ENCODE assay signal across 9 cellular contexts in the genomic region with DNA sequence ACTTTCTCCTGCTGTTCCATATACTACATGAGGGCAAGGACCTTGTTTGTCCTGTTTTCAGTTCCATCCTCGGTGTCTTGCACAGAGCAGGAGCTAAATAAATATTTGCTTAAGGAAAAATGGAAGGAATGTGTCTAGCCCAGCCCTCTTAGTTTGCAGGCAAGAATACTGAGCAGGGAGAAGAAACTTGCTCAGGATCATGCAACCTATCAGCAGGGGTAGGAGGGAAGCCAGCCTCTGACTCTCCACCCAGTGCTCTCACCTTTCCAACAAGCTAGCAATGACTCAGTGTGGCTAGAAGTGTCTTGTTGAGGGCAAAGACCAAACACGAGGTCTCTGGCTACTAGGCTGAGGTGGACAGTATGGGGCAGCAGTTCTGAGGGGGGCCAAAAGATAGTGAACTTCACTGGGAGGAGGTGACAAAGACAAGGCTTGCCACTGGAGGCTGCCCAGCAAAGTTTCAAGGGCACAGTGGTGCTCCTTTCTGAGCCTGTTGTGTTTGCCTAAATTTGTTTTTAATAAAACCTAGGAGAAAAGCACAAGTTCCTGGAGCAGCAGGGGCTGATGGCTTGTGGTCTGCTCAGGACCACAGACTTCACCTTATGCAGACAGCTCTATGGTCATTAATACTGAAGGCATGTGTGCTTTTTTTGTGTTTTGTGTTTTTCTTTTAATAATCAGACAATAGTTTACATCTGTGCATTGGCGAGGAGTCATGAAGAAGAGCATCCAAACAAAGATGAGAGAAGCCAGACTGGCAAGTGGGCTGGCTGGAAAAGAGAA.
DNase-seq lines count a peak whose midpoint lies in the region; ATAC-seq and TF ChIP-seq lines count a peak whose summit lies in the region.
"Had no signal": no experiment of that assay in that cellular context is flagged by ENCODE, and none has a peak within 500 bp of the region (broad histone marks: within the 10 kb centered on the region; RNA-seq: fewer than 3 reads in every experiment).

No MANE protein-coding gene starts in this region.

- H3K27me3 ChIP-seq in tibial artery = no peaks in the 10 kb centered on the region

- intact Hi-C loops in tibial artery (cut with DNase I; ENCODE audit: low total_unique reads) = loop anchor here (10.0 kb wide), 1 partner anchor 292 kb away; no protein-coding TSS in a partner anchor

- no peak for TF ChIP-seq CTCF in tibial artery (IDR thresholded peaks at IDR 0.05)

- DNase-seq in HK-2 (ENCODE audit: unreplicated experiment) (peak; percentile 25), T47D (ENCODE audit: low read depth in 1 of 2, low spot score in 1 of 2) (peak; percentile 29 to 96), islet precursor cell (peak; percentile 80), tibial artery (peak; percentile 47 to 78), SKM-1 (lab: John Stamatoyannopoulos, UW; ENCODE audit: unreplicated experiment) (no peak), SHP77 treated with DMSO at 0.1 percent for 48 hours (lab: John Stamatoyannopoulos, UW) (no peak)
- DNase-seq: NCI-H187 treated with DMSO at 0.1 percent for 48 hours had no signal

- H3K27ac ChIP-seq in tibial artery = peak overlapping the region; percentile 78 to 84

- in situ Hi-C loops in T47D (cut with HindIII; ENCODE audit: low pct_unique_long_range_greater_than_20kb, low sequenced_read_pairs) = no loop called here

- no peaks in the 10 kb centered on the region for H3K9me3 ChIP-seq in tibial artery

- no peaks in the 10 kb centered on the region for H3K36me3 ChIP-seq in tibial artery

- H3K4me3 ChIP-seq in tibial artery = peak overlapping the region; percentile 3 to 5

- ATAC-seq in GM21447 (IDR thresholded peaks at IDR 0.05; ENCODE audit: unreplicated experiment) (no peak), GM18520 (IDR thresholded peaks at IDR 0.05; ENCODE audit: unreplicated experiment) (no peak)

- H3K4me1 ChIP-seq in tibial artery = peaks cover 0 to 64% (median 46%) of the 10 kb centered on the region in 4 donors

Comparison
In these comparisons a context has a peak if more than half of its experiments do, and no peak if none do; other contexts are left out.
1. DNase-seq: peak in HK-2 (single experiment), T47D (2 of 2), islet precursor cell (single experiment) and tibial artery (2 of 2); none in SKM-1 (single experiment) and SHP77 treated with DMSO at 0.1 percent for 48 hours (single experiment).